In genomic region chr12:18261273-18261672, GRCh38 we compare ENCODE assay signal across 1 cellular context.
TF ChIP-seq lines count a peak whose summit lies in the region.

Gene PIK3C2G, plus strand, starts transcription at chr12:18261518. Its CDS starts 20,564 bp downstream, at chr12:18282082.

TF ChIP-seq in GM23338, 12 proteins besides CTCF, POLR2A, EP300 and RAD21:
- TF ChIP-seq ZNF462 (CRISPR knock-in tag; IDR thresholded peaks at IDR 0.05) (no peak), JUNB (IDR thresholded peaks at IDR 0.05; ENCODE audit: unreplicated experiment) (no peak)
